19 cellular contexts compared by ENCODE assay signal in the genomic region with DNA sequence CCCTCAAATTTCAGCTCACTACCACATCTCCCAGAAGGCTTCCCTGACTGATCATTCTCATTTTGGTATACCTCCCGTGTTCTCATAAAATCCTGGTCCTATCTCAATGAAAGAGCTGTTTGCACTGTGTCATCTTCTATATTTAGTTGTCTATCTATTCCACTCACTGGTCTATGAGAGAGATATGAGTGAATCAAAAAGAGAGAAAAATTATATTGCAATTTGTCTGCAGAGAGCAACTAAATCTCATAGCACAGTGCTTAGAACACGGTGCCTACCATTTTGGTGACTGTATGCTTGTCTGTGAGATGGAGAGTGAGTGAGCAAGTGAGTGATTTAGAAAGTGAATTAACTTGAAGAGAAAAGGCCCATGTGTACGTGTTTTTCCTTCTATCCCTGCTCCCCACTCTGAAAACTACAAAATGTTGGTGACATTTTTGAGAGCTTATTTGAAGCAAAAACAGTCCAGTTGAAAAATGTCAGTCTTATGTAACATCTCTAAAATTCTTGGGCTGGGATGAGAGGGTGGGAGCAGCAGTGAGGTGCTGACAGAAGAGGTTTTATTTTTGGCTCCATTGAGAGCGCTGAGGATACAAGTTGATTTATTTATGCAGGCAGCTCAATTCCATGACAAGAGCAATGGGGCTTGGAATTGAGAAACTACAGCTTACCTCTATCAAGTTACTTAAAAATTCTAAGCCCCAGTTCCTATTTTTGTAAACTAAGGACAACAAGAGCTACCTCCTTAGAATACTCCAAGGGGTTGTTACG.
DNase-seq lines count a peak whose midpoint lies in the region; ATAC-seq and TF ChIP-seq lines count a peak whose summit lies in the region.
"Had no signal": no experiment of that assay in that cellular context is flagged by ENCODE, and none has a peak within 500 bp of the region (broad histone marks: within the 10 kb centered on the region; RNA-seq: fewer than 3 reads in every experiment).

No MANE protein-coding gene starts in this region.

- H3K36me3 ChIP-seq in iPS-20b (ENCODE audit: insufficient read depth, low read depth, low read length): no peaks in the 10 kb centered on the region
- no peaks in the 10 kb centered on the region for H3K36me3 ChIP-seq in OCI-LY7 (ENCODE audit: insufficient read depth, low read length)
- no peaks in the 10 kb centered on the region for H3K36me3 ChIP-seq in Peyer's patch
- no peaks in the 10 kb centered on the region for H3K36me3 ChIP-seq in uterus
- H3K36me3 ChIP-seq: SJSA1 had no signal

- no peak overlapping the region for H3K4me3 ChIP-seq in iPS-20b (ENCODE audit: low read length)
- no peak overlapping the region for H3K4me3 ChIP-seq in OCI-LY7 (ENCODE audit: low read depth, low read length, poor library complexity, severe bottlenecking)
- H3K4me3 ChIP-seq in Peyer's patch: no peak overlapping the region
- H3K4me3 ChIP-seq in uterus: no peak overlapping the region
- H3K4me3 ChIP-seq: SJSA1 had no signal

- H4K20me1 ChIP-seq in OCI-LY7 (ENCODE audit: insufficient read depth, low read length): no peaks in the 10 kb centered on the region

- H3K27me3 ChIP-seq in iPS-20b (ENCODE audit: insufficient read depth, low read length) (peaks cover 12% of the 10 kb centered on the region; the same call in 1 of the 2 replicates), Peyer's patch (no peaks in the 10 kb centered on the region), uterus (no peaks in the 10 kb centered on the region)

- POLR2A ChIA-PET in OCI-LY7 (lab: Charles Lee): interaction anchor here (0.6 kb wide), 1 partner anchor 30 kb away, joined by 3 read pairs; no protein-coding TSS in a partner anchor

- TF ChIP-seq POLR2A in Peyer's patch (IDR thresholded peaks at IDR 0.05) (no peak), uterus (IDR thresholded peaks at IDR 0.05) (no peak)

- TF ChIP-seq CTCF in OCI-LY7 (conservative IDR thresholded peaks at IDR 0.05; ENCODE audit: low read length) (no peak), Peyer's patch (IDR thresholded peaks at IDR 0.05) (no peak), uterus (IDR thresholded peaks at IDR 0.05) (no peak)

- H3K9me3 ChIP-seq in iPS-20b (ENCODE audit: insufficient read depth, low read depth, low read length) (peaks cover 6% of the 10 kb centered on the region; the same call in 1 of the 2 replicates), OCI-LY7 (ENCODE audit: low read length) (no peaks in the 10 kb centered on the region), Peyer's patch (no peaks in the 10 kb centered on the region), uterus (no peaks in the 10 kb centered on the region)
- H3K9me3 ChIP-seq: SJSA1 had no signal

- H2AFZ ChIP-seq in OCI-LY7 (ENCODE audit: low read length): no peak overlapping the region

- H3K4me1 ChIP-seq in iPS-20b (ENCODE audit: insufficient read depth, low read length) (peaks cover 46% of the 10 kb centered on the region), OCI-LY7 (ENCODE audit: insufficient read depth, low read length, poor library complexity, severe bottlenecking) (no peaks in the 10 kb centered on the region), Peyer's patch (no peaks in the 10 kb centered on the region), uterus (no peaks in the 10 kb centered on the region)
- H3K4me1 ChIP-seq: SJSA1 had no signal

- no peaks in the 10 kb centered on the region for H3K79me2 ChIP-seq in OCI-LY7 (ENCODE audit: insufficient read depth, low read depth, low read length)

- intact Hi-C loops in Right ventricle myocardium superior (cut with DNase I): no loop called here
- intact Hi-C loops in cardiac septum (cut with DNase I): no loop called here
- intact Hi-C loops in OCI-LY7 (cut with micrococcal nuclease; ENCODE audit: unreplicated experiment): no loop called here
- intact Hi-C loops in uterus (cut with DNase I; ENCODE audit: low total_unique reads): no loop called here

- H3K9me2 ChIP-seq in OCI-LY7 (ENCODE audit: insufficient read depth, low read length): no peaks in the 10 kb centered on the region

- DNase-seq in Right ventricle myocardium superior (no peak), cardiac septum (ENCODE audit: low spot score) (no peak), putamen (ENCODE audit: low spot score) (peak; percentile 12), OCI-LY7 (ENCODE audit: low spot score) (no peak), Peyer's patch (no peak), uterus (no peak)
- DNase-seq: 8988T, DMS53, GF-D8, IMR-90, NCI-H1092 treated with DMSO at 0.1 percent for 48 hours, NCI-H146, NCI-H2029, NCI-H2227 treated with DMSO at 0.1 percent for 48 hours, NCI-H510A had no signal

- peak overlapping the region; percentile 8; the same call in 1 of the 2 replicates for H3K9ac ChIP-seq in iPS-20b (ENCODE audit: low read depth, low read length)
- H3K9ac ChIP-seq: KMS-11 had no signal

- no peak overlapping the region for H3K27ac ChIP-seq in iPS-20b (ENCODE audit: low read length)
- H3K27ac ChIP-seq in OCI-LY7 (ENCODE audit: low read depth, low read length, poor library complexity, severe bottlenecking): no peak overlapping the region
- H3K27ac ChIP-seq in Peyer's patch: no peak overlapping the region
- no peak overlapping the region for H3K27ac ChIP-seq in uterus
- H3K27ac ChIP-seq: C4-2B, KMS-11, SJSA1 had no signal

- peak; percentile 94 for ATAC-seq in Right ventricle myocardium superior (ENCODE audit: poor library complexity)

- CTCF ChIA-PET in OCI-LY7 (lab: Charles Lee; ENCODE audit: unreplicated experiment): interaction anchor here (0.6 kb wide), 1 partner anchor 1172 kb away, joined by 3 read pairs; no protein-coding TSS in a partner anchor

- BruUV-seq in OCI-LY7 (replicated peaks; lab: Mats Ljungman, UMichigan): no TSS peak

- H3K4me2 ChIP-seq in OCI-LY7 (ENCODE audit: low read length): no peak overlapping the region
- H3K4me2 ChIP-seq: KMS-11 had no signal
